In the genomic region with DNA sequence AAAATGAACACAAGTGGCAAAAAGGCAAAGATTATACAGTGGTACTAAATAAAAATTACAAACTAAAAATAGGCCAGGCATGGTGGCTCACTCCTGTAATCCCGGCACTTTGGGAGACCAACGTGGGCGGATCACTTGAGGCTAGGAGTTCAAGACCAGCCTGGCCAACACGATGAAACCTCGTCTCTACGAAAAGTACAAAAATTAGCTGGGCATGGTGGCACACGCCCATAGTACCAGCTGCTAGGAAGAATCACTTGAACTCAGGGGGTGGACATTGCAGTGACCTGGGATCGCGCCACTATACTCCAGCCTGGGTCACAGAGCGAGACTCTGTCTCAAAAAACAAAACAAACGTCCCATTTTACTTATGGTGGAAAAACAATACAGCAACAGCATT, we compare ENCODE assay signal across 43 cellular contexts. TPM values are rescaled to one million over a fixed set of nuclear protein-coding genes. Genes with fewer than 3 reads are reported as not detected.
"Had no signal": no experiment of that assay in that cellular context is flagged by ENCODE, and none has a peak within 500 bp of the region (broad histone marks: within the 10 kb centered on the region; RNA-seq: fewer than 3 reads in every experiment).

No MANE protein-coding gene starts in this region.

- DNase-seq: activated effector memory CD4-positive, alpha-beta T cell treated with anti-CD3 and anti-CD28 coated beads, Interleukin-2, amount 50 U/mL, for 16 hours; activated effector memory CD4-positive, alpha-beta T cell treated with Interleukin-2 at 50 U/mL for 16 hours; activated gamma-delta T cell; activated gamma-delta T cell treated with Interleukin-2 at 50 U/mL for 16 hours; activated naive CD4-positive, alpha-beta T cell; activated naive CD4-positive, alpha-beta T cell treated with anti-CD3 and anti-CD28 coated beads for 36 hours; activated naive CD4-positive, alpha-beta T cell treated with anti-CD3 and anti-CD28 coated beads, Interleukin-2, amount 10 ng/mL, durations not matched to agents 7 days and 5 days; activated naive CD4-positive, alpha-beta T cell treated with anti-CD3 and anti-CD28 coated beads, Interleukin-2, amount 50 U/mL, for 16 hours; activated naive CD4-positive, alpha-beta T cell treated with Interleukin-2 at 50 U/mL for 16 hours; activated naive CD8-positive, alpha-beta T cell treated with anti-CD3 and anti-CD28 coated beads for 36 hours; activated naive CD8-positive, alpha-beta T cell treated with anti-CD3 and anti-CD28 coated beads, Interleukin-2, amount 10 ng/mL, durations not matched to agents 7 days and 5 days; activated naive CD8-positive, alpha-beta T cell treated with anti-CD3 and anti-CD28 coated beads, Interleukin-2, amount 50 U/mL, for 24 hours; activated T-cell treated with anti-CD3 and anti-CD28 coated beads, Interleukin-2, amount 50 U/mL, for 24 hours; activated T-cell treated with anti-CD3 and anti-CD28 coated beads, Interleukin-2, amount 50 U/mL, for 4 hours; activated T-cell treated with anti-CD3 and anti-CD28 coated beads, Interleukin-2, amount 50 U/mL, for 48 hours; activated T-cell treated with anti-CD3 and anti-CD28 coated beads, Interleukin-2, amount 50 U/mL, for 72 hours; adrenal gland; amniotic stem cell; amygdala; anterior cingulate cortex; aorta; body of pancreas; brain microvascular endothelial cell; caudate nucleus; central memory CD4-positive, alpha-beta T cell; cerebellar nuclear complex had no signal

- FAIRE-seq: astrocyte, bronchial epithelial cell had no signal

- H3K27me3 Mint-ChIP-seq: activated naive CD4-positive, alpha-beta T cell treated with anti-CD3 and anti-CD28 coated beads, Interleukin-2, amount 10 ng/mL, durations not matched to agents 7 days and 5 days; activated naive CD4-positive, alpha-beta T cell treated with anti-CD3 and anti-CD28 coated beads, Interleukin-2, amount 50 U/mL, for 24 hours; activated naive CD8-positive, alpha-beta T cell; activated naive CD8-positive, alpha-beta T cell treated with anti-CD3 and anti-CD28 coated beads for 36 hours; activated naive CD8-positive, alpha-beta T cell treated with anti-CD3 and anti-CD28 coated beads, Interleukin-2, amount 10 ng/mL, durations not matched to agents 7 days and 5 days; activated naive CD8-positive, alpha-beta T cell treated with anti-CD3 and anti-CD28 coated beads, Interleukin-2, amount 50 U/mL, for 24 hours; activated T-cell treated with anti-CD3 and anti-CD28 coated beads, Interleukin-2, amount 50 U/mL, for 24 hours; activated T-helper 17 cell treated with anti-CD3 and anti-CD28 coated beads, Interleukin-2, amount 50 U/mL, for 72 hours; central memory CD8-positive, alpha-beta T cell had no signal

- H3K27me3 ChIP-seq: adrenal gland, ascending aorta, body of pancreas, brain microvascular endothelial cell, breast epithelium, cardiac muscle cell had no signal

- H3K4me1 ChIP-seq: adrenal gland, ascending aorta, body of pancreas, breast epithelium had no signal

- H3K9me3 ChIP-seq: adrenal gland, ascending aorta, body of pancreas, breast epithelium had no signal

- H3K9me3 Mint-ChIP-seq: activated naive CD4-positive, alpha-beta T cell treated with anti-CD3 and anti-CD28 coated beads for 36 hours; activated naive CD4-positive, alpha-beta T cell treated with anti-CD3 and anti-CD28 coated beads, Interleukin-2, amount 10 ng/mL, durations not matched to agents 7 days and 5 days; activated naive CD4-positive, alpha-beta T cell treated with anti-CD3 and anti-CD28 coated beads, Interleukin-2, amount 50 U/mL, for 24 hours; activated naive CD4-positive, alpha-beta T cell treated with anti-CD3 and anti-CD28 coated beads, Interleukin-2, amount 50 U/mL, for 72 hours; activated naive CD8-positive, alpha-beta T cell treated with anti-CD3 and anti-CD28 coated beads for 36 hours; activated naive CD8-positive, alpha-beta T cell treated with anti-CD3 and anti-CD28 coated beads, Interleukin-2, amount 10 ng/mL, durations not matched to agents 7 days and 5 days; activated naive CD8-positive, alpha-beta T cell treated with anti-CD3 and anti-CD28 coated beads, Interleukin-2, amount 50 U/mL, for 24 hours; activated T-cell treated with anti-CD3 and anti-CD28 coated beads, Interleukin-2, amount 50 U/mL, for 24 hours; activated T-cell treated with anti-CD3 and anti-CD28 coated beads, Interleukin-2, amount 50 U/mL, for 4 hours; activated T-cell treated with anti-CD3 and anti-CD28 coated beads, Interleukin-2, amount 50 U/mL, for 72 hours; activated T-helper 1 cell treated with anti-CD3 and anti-CD28 coated beads, Interleukin-12 subunit alpha, Interleukin-12 subunit beta, Interleukin-2, Interleukin-4 antibody, amounts not matched to agents 30 ng/mL and 10 ng/mL and 1 ng/mL, durations not matched to agents 14 hours and 24 hours and 36 hours; activated T-helper 17 cell treated with anti-CD3 and anti-CD28 coated beads, Interleukin-2, amount 50 U/mL, for 72 hours; activated T-helper 2 cell treated with anti-CD3 and anti-CD28 coated beads, Interferon-gamma antibody, Interleukin-2, Interleukin-4, amounts not matched to agents 10 μg/mL and 5 μg/mL and 100 μg/mL, durations not matched to agents 14 hours and 24 hours and 36 hours; brain; central memory CD8-positive, alpha-beta T cell had no signal

- H3K4me1 Mint-ChIP-seq: activated naive CD4-positive, alpha-beta T cell treated with anti-CD3 and anti-CD28 coated beads, Interleukin-2, amount 10 ng/mL, durations not matched to agents 7 days and 5 days; activated naive CD4-positive, alpha-beta T cell treated with anti-CD3 and anti-CD28 coated beads, Interleukin-2, amount 50 U/mL, for 24 hours; activated naive CD8-positive, alpha-beta T cell treated with anti-CD3 and anti-CD28 coated beads for 36 hours; activated naive CD8-positive, alpha-beta T cell treated with anti-CD3 and anti-CD28 coated beads, Interleukin-2, amount 50 U/mL, for 24 hours; activated T-helper 17 cell treated with anti-CD3 and anti-CD28 coated beads, Interleukin-2, amount 50 U/mL, for 72 hours; central memory CD8-positive, alpha-beta T cell had no signal

- H3K27ac ChIP-seq: adrenal gland, ascending aorta, body of pancreas, brain microvascular endothelial cell, breast epithelium, cardiac muscle cell had no signal

- H3K36me3 Mint-ChIP-seq: activated naive CD4-positive, alpha-beta T cell treated with anti-CD3 and anti-CD28 coated beads, Interleukin-2, amount 10 ng/mL, durations not matched to agents 7 days and 5 days had no signal

- ATAC-seq: activated naive CD4-positive, alpha-beta T cell treated with anti-CD3 and anti-CD28 coated beads, Interleukin-2, amount 50 U/mL, for 72 hours; activated naive CD8-positive, alpha-beta T cell treated with anti-CD3 and anti-CD28 coated beads, Interleukin-2, amount 50 U/mL, for 24 hours; activated T-cell treated with anti-CD3 and anti-CD28 coated beads, Interleukin-2, amount 50 U/mL, for 4 hours; activated T-cell treated with anti-CD3 and anti-CD28 coated beads, Interleukin-2, amount 50 U/mL, for 72 hours; activated T-helper 17 cell treated with anti-CD3 and anti-CD28 coated beads, Interleukin-2, amount 50 U/mL, for 72 hours; body of pancreas had no signal

- H3K36me3 ChIP-seq: adrenal gland, ascending aorta, brain microvascular endothelial cell, breast epithelium, cardiac muscle cell had no signal

- H3K27ac Mint-ChIP-seq: activated naive CD4-positive, alpha-beta T cell treated with anti-CD3 and anti-CD28 coated beads for 36 hours; activated naive CD4-positive, alpha-beta T cell treated with anti-CD3 and anti-CD28 coated beads, Interleukin-2, amount 10 ng/mL, durations not matched to agents 7 days and 5 days; activated naive CD4-positive, alpha-beta T cell treated with anti-CD3 and anti-CD28 coated beads, Interleukin-2, amount 50 U/mL, for 24 hours; activated naive CD4-positive, alpha-beta T cell treated with anti-CD3 and anti-CD28 coated beads, Interleukin-2, amount 50 U/mL, for 72 hours; activated naive CD8-positive, alpha-beta T cell; activated naive CD8-positive, alpha-beta T cell treated with anti-CD3 and anti-CD28 coated beads for 36 hours; activated naive CD8-positive, alpha-beta T cell treated with anti-CD3 and anti-CD28 coated beads, Interleukin-2, amount 10 ng/mL, durations not matched to agents 7 days and 5 days; activated naive CD8-positive, alpha-beta T cell treated with anti-CD3 and anti-CD28 coated beads, Interleukin-2, amount 50 U/mL, for 24 hours; activated T-cell treated with anti-CD3 and anti-CD28 coated beads, Interleukin-2, amount 50 U/mL, for 24 hours; activated T-cell treated with anti-CD3 and anti-CD28 coated beads, Interleukin-2, amount 50 U/mL, for 72 hours; activated T-helper 1 cell treated with anti-CD3 and anti-CD28 coated beads, Interleukin-12 subunit alpha, Interleukin-12 subunit beta, Interleukin-2, Interleukin-4 antibody, amounts not matched to agents 30 ng/mL and 10 ng/mL and 1 ng/mL, durations not matched to agents 14 hours and 24 hours and 36 hours; activated T-helper 17 cell treated with anti-CD3 and anti-CD28 coated beads, Interleukin-2, amount 50 U/mL, for 72 hours; activated T-helper 2 cell treated with anti-CD3 and anti-CD28 coated beads, Interferon-gamma antibody, Interleukin-2, Interleukin-4, amounts not matched to agents 10 μg/mL and 5 μg/mL and 100 μg/mL, durations not matched to agents 14 hours and 24 hours and 36 hours; brain had no signal

- H3K4me3 ChIP-seq: adrenal gland, ascending aorta, body of pancreas, breast epithelium, cardiac muscle cell had no signal

- H3K4me3 Mint-ChIP-seq: activated naive CD4-positive, alpha-beta T cell treated with anti-CD3 and anti-CD28 coated beads for 36 hours; activated naive CD4-positive, alpha-beta T cell treated with anti-CD3 and anti-CD28 coated beads, Interleukin-2, amount 10 ng/mL, durations not matched to agents 7 days and 5 days; activated naive CD4-positive, alpha-beta T cell treated with anti-CD3 and anti-CD28 coated beads, Interleukin-2, amount 50 U/mL, for 24 hours; activated naive CD8-positive, alpha-beta T cell; activated naive CD8-positive, alpha-beta T cell treated with anti-CD3 and anti-CD28 coated beads for 36 hours; activated naive CD8-positive, alpha-beta T cell treated with anti-CD3 and anti-CD28 coated beads, Interleukin-2, amount 10 ng/mL, durations not matched to agents 7 days and 5 days; activated naive CD8-positive, alpha-beta T cell treated with anti-CD3 and anti-CD28 coated beads, Interleukin-2, amount 50 U/mL, for 24 hours; activated T-cell treated with anti-CD3 and anti-CD28 coated beads, Interleukin-2, amount 50 U/mL, for 24 hours; activated T-cell treated with anti-CD3 and anti-CD28 coated beads, Interleukin-2, amount 50 U/mL, for 4 hours; activated T-cell treated with anti-CD3 and anti-CD28 coated beads, Interleukin-2, amount 50 U/mL, for 72 hours; activated T-helper 1 cell treated with anti-CD3 and anti-CD28 coated beads, Interleukin-12 subunit alpha, Interleukin-12 subunit beta, Interleukin-2, Interleukin-4 antibody, amounts not matched to agents 30 ng/mL and 10 ng/mL and 1 ng/mL, durations not matched to agents 14 hours and 24 hours and 36 hours; activated T-helper 17 cell treated with anti-CD3 and anti-CD28 coated beads, Interleukin-2, amount 50 U/mL, for 72 hours; brain; central memory CD8-positive, alpha-beta T cell had no signal

RNA-seq across cellular contexts. Expression of a gene that starts 24.5 kb away (rescaled TPM):
- total RNA-seq: ascending aorta had no signal
- polyA plus RNA-seq: aorta had no signal

RNA-seq across cellular contexts. Expression of a gene that starts 36.0 kb away (rescaled TPM):
- total RNA-seq: activated naive CD4-positive, alpha-beta T cell treated with anti-CD3 and anti-CD28 coated beads for 36 hours; activated naive CD4-positive, alpha-beta T cell treated with anti-CD3 and anti-CD28 coated beads, Interleukin-2, amount 50 U/mL, for 72 hours; activated naive CD8-positive, alpha-beta T cell treated with anti-CD3 and anti-CD28 coated beads for 36 hours; activated naive CD8-positive, alpha-beta T cell treated with anti-CD3 and anti-CD28 coated beads, Interleukin-2, amount 10 ng/mL, durations not matched to agents 7 days and 5 days; activated T-cell treated with anti-CD3 and anti-CD28 coated beads, Interleukin-2, amount 50 U/mL, for 4 hours; activated T-cell treated with anti-CD3 and anti-CD28 coated beads, Interleukin-2, amount 50 U/mL, for 72 hours; activated T-helper 1 cell treated with anti-CD3 and anti-CD28 coated beads, Interleukin-12 subunit alpha, Interleukin-12 subunit beta, Interleukin-2, Interleukin-4 antibody, amounts not matched to agents 30 ng/mL and 10 ng/mL and 1 ng/mL, durations not matched to agents 14 hours and 24 hours and 36 hours; activated T-helper 17 cell treated with anti-CD3 and anti-CD28 coated beads, Interleukin-2, amount 50 U/mL, for 72 hours; activated T-helper 2 cell treated with anti-CD3 and anti-CD28 coated beads, Interferon-gamma antibody, Interleukin-2, Interleukin-4, amounts not matched to agents 10 μg/mL and 5 μg/mL and 100 μg/mL, durations not matched to agents 14 hours and 24 hours and 36 hours; aorta; ascending aorta; body of pancreas; breast epithelium; bronchial epithelial cell; cardiac muscle cell; cardiac septum; cerebellum; chondrocyte had no signal
- polyA plus RNA-seq: adipose tissue, aorta, cardiac muscle cell had no signal
